Comparison of ENCODE assay signal across 13 cellular contexts in the genomic region with DNA sequence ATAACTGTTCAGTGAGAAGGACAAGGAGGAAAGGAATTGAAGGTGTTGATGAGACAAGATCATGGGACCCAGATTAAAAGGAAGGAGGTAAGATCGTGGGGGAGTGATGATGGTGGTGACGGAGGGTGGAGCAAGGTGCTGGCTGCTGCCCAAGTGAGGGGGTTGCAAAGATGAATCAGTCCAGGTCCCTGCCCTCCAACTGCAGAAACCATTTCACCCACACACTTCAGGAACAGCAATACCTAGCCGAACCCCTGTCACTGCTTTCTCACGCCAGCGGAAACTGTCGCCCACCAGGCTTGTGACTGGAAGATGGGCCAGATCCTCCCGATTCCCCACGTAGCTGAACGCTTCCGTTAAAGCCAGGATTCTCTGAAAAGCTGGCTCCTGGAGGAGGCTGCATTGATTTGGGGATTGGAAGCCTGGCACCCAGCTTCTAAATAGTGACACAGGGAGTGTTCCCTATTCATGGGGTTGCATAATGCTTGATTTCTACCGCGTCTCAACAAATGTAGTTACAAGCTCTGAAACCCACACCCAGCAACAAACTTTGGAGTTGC. TPM values are rescaled to one million over a fixed set of nuclear protein-coding genes. Genes with fewer than 3 reads are reported as not detected.
DNase-seq lines count a peak whose midpoint lies in the region; ATAC-seq and TF ChIP-seq lines count a peak whose summit lies in the region.
"Had no signal": no experiment of that assay in that cellular context is flagged by ENCODE, and none has a peak within 500 bp of the region (broad histone marks: within the 10 kb centered on the region; RNA-seq: fewer than 3 reads in every experiment).

No MANE protein-coding gene starts in this region.

- H3K27ac Mint-ChIP-seq in chondrocyte (ENCODE audit: unreplicated experiment) = peak overlapping the region; percentile 38

- no peaks in the 10 kb centered on the region for H3K4me1 ChIP-seq in HEK293 (ENCODE audit: control insufficient read depth, insufficient read depth, low read length)

- H3K9me3 Mint-ChIP-seq in chondrocyte (ENCODE audit: low read depth) = no peaks in the 10 kb centered on the region

- no peaks in the 10 kb centered on the region for H3K36me3 Mint-ChIP-seq in chondrocyte (ENCODE audit: low read depth)

- CTCF ChIA-PET in HEK293 (lab: Yijun Ruan, JAX) = interaction anchor here (0.6 kb wide), 2 partner anchors 360 to 438 kb away, joined by 3 to 5 read pairs; no protein-coding TSS in a partner anchor

- H3K27me3 Mint-ChIP-seq in chondrocyte (ENCODE audit: low read depth) = peaks cover 5% of the 10 kb centered on the region

- no peak for TF ChIP-seq CTCF in HEK293 (tag by site-specific recombination; IDR thresholded peaks at IDR 0.05)
- no peak for TF ChIP-seq CTCF in chondrocyte (IDR thresholded peaks at IDR 0.05)

- POLR2A ChIA-PET in HEK293 (lab: Yijun Ruan, JAX) = interaction anchor here (0.6 kb wide), 1 partner anchor 148 kb away, joined by 5 read pairs; no protein-coding TSS in a partner anchor

- no peaks in the 10 kb centered on the region for H3K36me3 ChIP-seq in HEK293 (ENCODE audit: control insufficient read depth in 2 of 2, insufficient read depth in 1 of 2, low read length in 2 of 2)
- H3K36me3 ChIP-seq: uterus had no signal

- no peaks in the 10 kb centered on the region for H3K9me3 ChIP-seq in HEK293 (ENCODE audit: control insufficient read depth, insufficient read depth, low read depth, low read length)
- H3K9me3 ChIP-seq: uterus had no signal

- DNase-seq in activated CD4-positive, alpha-beta T cell treated with anti-CD3 and anti-CD28 coated beads, Interleukin-2, amount 50 U/mL, for 48 hours = peak; percentile 81 to 86
- no peak for DNase-seq in chondrocyte (ENCODE audit: low spot score)
- peak; percentile 84 for DNase-seq in stimulated activated CD4-positive, alpha-beta T cell treated with anti-CD3 and anti-CD28 coated beads, Interleukin-4, amount 100 ng/mL, for 24 hours
- no peak for DNase-seq in mesenteric fat pad (ENCODE audit: low spot score)
- DNase-seq in NK-92 treated with Interleukin-12 subunit alpha and Interleukin-12 subunit beta, amount 100 ng/mL, for 24 hours (lab: John Stamatoyannopoulos, UW) = no peak
- no peak for DNase-seq in NCI-H2081 (lab: John Stamatoyannopoulos, UW)
- DNase-seq: Calu3; effector memory CD4-positive, alpha-beta T cell; NCI-H446 treated with DMSO at 0.1 percent for 48 hours; uterus had no signal

- ATAC-seq in HG03108 (IDR thresholded peaks at IDR 0.05; ENCODE audit: unreplicated experiment) = no peak

- peaks cover 14% of the 10 kb centered on the region for H3K4me1 Mint-ChIP-seq in chondrocyte (ENCODE audit: low read depth)

- H3K4me3 Mint-ChIP-seq in chondrocyte (ENCODE audit: unreplicated experiment) = no peak overlapping the region

- no peak overlapping the region for H3K27ac ChIP-seq in HEK293 (ENCODE audit: extremely low read depth, low read depth, low read length)
- H3K27ac ChIP-seq: KMS-11, uterus had no signal

- no peak overlapping the region for H3K4me3 ChIP-seq in HEK293 (ENCODE audit: low read depth, low read length)
- H3K4me3 ChIP-seq: uterus had no signal

TF ChIP-seq in HEK293, 187 proteins besides CTCF, POLR2A, EP300 and RAD21:
- TF ChIP-seq, protein P1, sequence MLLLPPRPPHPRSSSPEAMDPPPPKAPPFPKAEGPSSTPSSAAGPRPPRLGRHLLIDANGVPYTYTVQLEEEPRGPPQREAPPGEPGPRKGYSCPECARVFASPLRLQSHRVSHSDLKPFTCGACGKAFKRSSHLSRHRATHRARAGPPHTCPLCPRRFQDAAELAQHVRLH (tag by site-specific recombination; IDR thresholded peaks at IDR 0.05) = no peak
- TF ChIP-seq GLIS2 (tag by site-specific recombination; IDR thresholded peaks at IDR 0.05) (0 out of 2 replicates have a peak, but pooled peaks have one; percentile 27), ZFHX2 (tag by site-specific recombination; conservative IDR thresholded peaks at IDR 0.05) (peak; percentile 95), EGR2 (tag by site-specific recombination; IDR thresholded peaks at IDR 0.05; ENCODE audit: low read depth) (peak; percentile 94), PRDM1 (tag by site-specific recombination; IDR thresholded peaks at IDR 0.05) (peak; percentile 40; the same call in 1 of the 2 replicates), ZNF571 (tag by site-specific recombination; IDR thresholded peaks at IDR 0.05) (no peak)

RNA-seq across cellular contexts. Expression of a gene that starts 3.2 kb away (rescaled TPM):
- total RNA-seq in chondrocyte (20.4 to 30.2 TPM (median 22.5 TPM) in 3 replicates), mesenteric fat pad (37.6 TPM)

RNA-seq across cellular contexts. Expression of a gene that starts 10.5 kb away (rescaled TPM):
- total RNA-seq in chondrocyte (22.8 to 25.3 TPM (median 25.1 TPM) in 3 replicates), mesenteric fat pad (22.3 TPM)

RNA-seq across cellular contexts. Expression of a gene that starts 41.9 kb away (rescaled TPM):
- total RNA-seq in chondrocyte = 14.5 to 25.1 TPM (median 25.0 TPM) in 3 replicates
- 12.4 TPM for total RNA-seq in mesenteric fat pad

Comparison
In these comparisons a context has a peak if more than half of its experiments do, and no peak if none do; other contexts are left out.
1. DNase-seq: peak in activated CD4-positive, alpha-beta T cell treated with anti-CD3 and anti-CD28 coated beads, Interleukin-2, amount 50 U/mL, for 48 hours (2 of 2) and stimulated activated CD4-positive, alpha-beta T cell treated with anti-CD3 and anti-CD28 coated beads, Interleukin-4, amount 100 ng/mL, for 24 hours (single experiment); none in chondrocyte (single experiment), mesenteric fat pad (single experiment), NK-92 treated with Interleukin-12 subunit alpha and Interleukin-12 subunit beta, amount 100 ng/mL, for 24 hours (single experiment) and NCI-H2081 (0 of 2).